26 cellular contexts compared by ENCODE assay signal in the genomic region with DNA sequence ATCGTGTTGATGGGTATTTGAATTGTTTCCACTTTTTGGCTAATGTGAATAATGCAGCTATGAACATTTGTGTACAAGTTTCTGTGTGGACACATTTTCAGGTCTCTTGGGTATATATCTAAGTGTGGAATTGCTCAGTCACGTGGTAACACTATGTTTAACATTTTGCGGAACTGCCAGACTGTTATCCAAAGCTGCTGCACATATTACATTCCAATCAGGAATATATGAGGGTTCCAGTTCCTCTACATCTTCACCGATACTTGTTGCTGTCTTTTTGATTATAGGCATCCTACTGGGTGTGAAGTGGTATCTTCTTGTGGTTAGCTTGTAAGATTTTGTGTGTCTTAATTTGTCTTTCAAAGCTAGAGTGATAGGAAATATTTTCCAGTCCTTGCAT. TPM values are rescaled to one million over a fixed set of nuclear protein-coding genes. Genes with fewer than 3 reads are reported as not detected.
DNase-seq lines count a peak whose midpoint lies in the region; ATAC-seq, FAIRE-seq and TF ChIP-seq lines count a peak whose summit lies in the region.
"Had no signal": no experiment of that assay in that cellular context is flagged by ENCODE, and none has a peak within 500 bp of the region (broad histone marks: within the 10 kb centered on the region; RNA-seq: fewer than 3 reads in every experiment).

No MANE protein-coding gene starts in this region.

- no peaks in the 10 kb centered on the region for H3K36me3 Mint-ChIP-seq in effector memory CD8-positive, alpha-beta T cell (ENCODE audit: insufficient read depth)
- H3K36me3 Mint-ChIP-seq in activated CD4-positive, alpha-beta memory T cell treated with anti-CD3 and anti-CD28 coated beads for 36 hours, result no peaks in the 10 kb centered on the region
- H3K36me3 Mint-ChIP-seq: T-cell had no signal

- H3F3A ChIP-seq in Loucy (ENCODE audit: low read depth), result peaks cover 3% of the 10 kb centered on the region; the same call in 1 of the 2 replicates

- H3K27ac Mint-ChIP-seq in effector memory CD8-positive, alpha-beta T cell, result peak overlapping the region in 1 of 2 donors; percentile 5
- no peak overlapping the region for H3K27ac Mint-ChIP-seq in activated CD4-positive, alpha-beta memory T cell treated with anti-CD3 and anti-CD28 coated beads for 36 hours
- H3K27ac Mint-ChIP-seq: activated CD4-positive, alpha-beta memory T cell treated with anti-CD3 and anti-CD28 coated beads, Interleukin-2, amount 10 ng/mL, durations not matched to agents 7 days and 5 days; activated naive CD4-positive, alpha-beta T cell treated with anti-CD3 and anti-CD28 coated beads, Interleukin-2, amount 10 ng/mL, durations not matched to agents 7 days and 5 days; activated T-helper 17 cell treated with anti-CD3 and anti-CD28 coated beads, Interleukin-2, amount 50 U/mL, for 72 hours had no signal

- H2AFZ ChIP-seq in DND-41 (ENCODE audit: low read depth, low read length), result no peak overlapping the region
- no peak overlapping the region for H2AFZ ChIP-seq in Loucy (ENCODE audit: low read length)

- POLR2A ChIA-PET in RWPE1 (lab: Yijun Ruan, JAX; ENCODE audit: low non-redundant PET), result no interaction called here
- POLR2A ChIA-PET in activated CD4-positive, alpha-beta memory T cell treated with anti-CD3 and anti-CD28 coated beads for 36 hours (lab: Charles Lee), result no interaction called here

- DNase-seq in DND-41 (no peak), RWPE1 (ENCODE audit: low spot score) (no peak), small intestine (no peak)
- DNase-seq in effector memory CD8-positive, alpha-beta T cell, result no peak
- DNase-seq in stimulated activated CD4-positive, alpha-beta T cell treated with anti-CD3 and anti-CD28 coated beads, Interleukin-4, amount 100 ng/mL, for 1 hour, result no peak
- no peak for DNase-seq in activated CD4-positive, alpha-beta memory T cell treated with anti-CD3 and anti-CD28 coated beads for 36 hours
- DNase-seq: activated CD4-positive, alpha-beta memory T cell treated with anti-CD3 and anti-CD28 coated beads, Interleukin-2, amount 10 ng/mL, durations not matched to agents 7 days and 5 days; activated CD4-positive, CD25-positive, alpha-beta regulatory T cell treated with anti-CD3 and anti-CD28 coated beads, Interleukin-2, amount 50 U/mL, for 72 hours; activated naive CD4-positive, alpha-beta T cell treated with anti-CD3 and anti-CD28 coated beads, Interleukin-2, amount 10 ng/mL, durations not matched to agents 7 days and 5 days; amniotic stem cell; NCI-H1105; NCI-H187 treated with DMSO at 0.1 percent for 48 hours; NCI-H2171; NCI-H510A; spleen; T-cell; transverse colon had no signal

- H3K27me3 ChIP-seq in DND-41 (ENCODE audit: insufficient read depth, low read length, poor library complexity), result no peaks in the 10 kb centered on the region
- H3K27me3 ChIP-seq in Loucy (ENCODE audit: insufficient read depth, low read length, poor library complexity, severe bottlenecking), result no peaks in the 10 kb centered on the region
- no peaks in the 10 kb centered on the region for H3K27me3 ChIP-seq in neutrophil
- no peaks in the 10 kb centered on the region for H3K27me3 ChIP-seq in small intestine (ENCODE audit: control insufficient read depth in 2 of 2, insufficient read depth in 2 of 2, low read length in 2 of 2)
- H3K27me3 ChIP-seq: BLaER1, right atrium auricular region, spleen, transverse colon had no signal

- H3K4me1 Mint-ChIP-seq in effector memory CD8-positive, alpha-beta T cell (ENCODE audit: low read depth in 2 of 2), result peaks cover 36 to 71% of the 10 kb centered on the region in 2 donors
- peaks cover 30% of the 10 kb centered on the region for H3K4me1 Mint-ChIP-seq in activated CD4-positive, alpha-beta memory T cell treated with anti-CD3 and anti-CD28 coated beads for 36 hours (ENCODE audit: low read depth)

- H3K9ac ChIP-seq in DND-41 (ENCODE audit: low read depth, low read length) (no peak overlapping the region), Loucy (ENCODE audit: low read depth, low read length, poor library complexity, severe bottlenecking) (no peak overlapping the region)
- H3K9ac ChIP-seq: BLaER1 had no signal

- peak; percentile 29; the same call in 1 of the 3 replicates for ATAC-seq in DND-41 (ENCODE audit: insufficient read depth, low read depth)
- ATAC-seq in effector memory CD8-positive, alpha-beta T cell (replicated peaks), result peak; percentile 47
- ATAC-seq: activated T-helper 17 cell treated with anti-CD3 and anti-CD28 coated beads, Interleukin-2, amount 50 U/mL, for 72 hours; HCT116; left lobe of liver; T-cell had no signal

- no peaks in the 10 kb centered on the region for H3K9me3 Mint-ChIP-seq in effector memory CD8-positive, alpha-beta T cell
- H3K9me3 Mint-ChIP-seq in activated CD4-positive, alpha-beta memory T cell treated with anti-CD3 and anti-CD28 coated beads for 36 hours, result no peaks in the 10 kb centered on the region
- H3K9me3 Mint-ChIP-seq: activated CD4-positive, alpha-beta memory T cell treated with anti-CD3 and anti-CD28 coated beads, Interleukin-2, amount 10 ng/mL, durations not matched to agents 7 days and 5 days; activated naive CD4-positive, alpha-beta T cell treated with anti-CD3 and anti-CD28 coated beads, Interleukin-2, amount 10 ng/mL, durations not matched to agents 7 days and 5 days; activated T-helper 17 cell treated with anti-CD3 and anti-CD28 coated beads, Interleukin-2, amount 50 U/mL, for 72 hours; T-cell had no signal

- H3K36me3 ChIP-seq in DND-41 (ENCODE audit: insufficient read depth, low read length), result no peaks in the 10 kb centered on the region
- no peaks in the 10 kb centered on the region; the same call in 1 of the 2 replicates for H3K36me3 ChIP-seq in Loucy (ENCODE audit: insufficient read depth, low read length)
- no peaks in the 10 kb centered on the region for H3K36me3 ChIP-seq in neutrophil
- no peaks in the 10 kb centered on the region for H3K36me3 ChIP-seq in small intestine (ENCODE audit: control insufficient read depth in 2 of 2, insufficient read depth in 2 of 2, low read length in 2 of 2)
- H3K36me3 ChIP-seq: BLaER1, right atrium auricular region, spleen, transverse colon had no signal

- H4K20me1 ChIP-seq in DND-41 (ENCODE audit: insufficient read depth, low read length), result peaks cover 7% of the 10 kb centered on the region
- H4K20me1 ChIP-seq in Loucy (ENCODE audit: insufficient read depth, low read length, poor library complexity, severe bottlenecking), result peaks cover 39% of the 10 kb centered on the region

- H3K79me2 ChIP-seq in DND-41 (ENCODE audit: insufficient read depth, low read length) (peaks cover 2% of the 10 kb centered on the region), Loucy (ENCODE audit: insufficient read depth, low read length) (peaks cover 54% of the 10 kb centered on the region)

- intact Hi-C loops in activated CD4-positive, alpha-beta memory T cell treated with anti-CD3 and anti-CD28 coated beads for 36 hours (cut with micrococcal nuclease), result loop anchor here (5.0 kb wide), 1 partner anchor 83 kb away; no protein-coding TSS in a partner anchor

- H3K4me3 ChIP-seq in DND-41 (ENCODE audit: low read depth in 1 of 2, low read length in 2 of 2), result no peak overlapping the region
- H3K4me3 ChIP-seq in Loucy (ENCODE audit: low read length, poor library complexity, severe bottlenecking), result no peak overlapping the region
- no peak overlapping the region for H3K4me3 ChIP-seq in neutrophil (ENCODE audit: low read depth in 1 of 2, low read length in 1 of 2)
- no peak overlapping the region for H3K4me3 ChIP-seq in small intestine (ENCODE audit: low read depth in 1 of 2, low read length in 2 of 2)
- H3K4me3 ChIP-seq: BLaER1, right atrium auricular region, spleen, transverse colon had no signal

- TF ChIP-seq CTCF in DND-41 (IDR thresholded peaks at IDR 0.05; ENCODE audit: borderline replicate concordance, extremely low read depth, low read length, poor library complexity, severe bottlenecking), result no peak
- no peak for TF ChIP-seq CTCF in Loucy (conservative IDR thresholded peaks at IDR 0.05; ENCODE audit: low read length)
- no peak for TF ChIP-seq CTCF in neutrophil (IDR thresholded peaks at IDR 0.05)
- no peak for TF ChIP-seq CTCF in RWPE1 (conservative IDR thresholded peaks at IDR 0.05; ENCODE audit: low read depth)

- H3K27me3 Mint-ChIP-seq in effector memory CD8-positive, alpha-beta T cell, result no peaks in the 10 kb centered on the region
- no peaks in the 10 kb centered on the region for H3K27me3 Mint-ChIP-seq in activated CD4-positive, alpha-beta memory T cell treated with anti-CD3 and anti-CD28 coated beads for 36 hours
- H3K27me3 Mint-ChIP-seq: activated CD4-positive, alpha-beta memory T cell treated with anti-CD3 and anti-CD28 coated beads, Interleukin-2, amount 10 ng/mL, durations not matched to agents 7 days and 5 days; activated naive CD4-positive, alpha-beta T cell treated with anti-CD3 and anti-CD28 coated beads, Interleukin-2, amount 10 ng/mL, durations not matched to agents 7 days and 5 days; activated T-helper 17 cell treated with anti-CD3 and anti-CD28 coated beads, Interleukin-2, amount 50 U/mL, for 72 hours; T-cell had no signal

- H3K9me3 ChIP-seq in DND-41 (ENCODE audit: insufficient read depth, low read length, severe bottlenecking), result no peaks in the 10 kb centered on the region
- no peaks in the 10 kb centered on the region for H3K9me3 ChIP-seq in Loucy (ENCODE audit: insufficient read depth, low read depth, low read length)
- H3K9me3 ChIP-seq in neutrophil, result no peaks in the 10 kb centered on the region
- no peaks in the 10 kb centered on the region for H3K9me3 ChIP-seq in small intestine (ENCODE audit: control insufficient read depth, low read depth)
- H3K9me3 ChIP-seq: BLaER1, right atrium auricular region, spleen, transverse colon had no signal

- H3K9me2 ChIP-seq in Loucy (replicated peaks; ENCODE audit: low read depth, low read length), result no peaks in the 10 kb centered on the region

- CTCF ChIA-PET in RWPE1 (lab: Yijun Ruan, JAX), result interaction anchor here (0.6 kb wide), 2 partner anchors 216 to 1225 kb away, joined by 3 read pairs; no protein-coding TSS in a partner anchor
- CTCF ChIA-PET in activated CD4-positive, alpha-beta memory T cell treated with anti-CD3 and anti-CD28 coated beads for 36 hours (lab: Charles Lee), result interaction anchor here (0.6 to 1.7 kb wide), 3 partner anchors 33 to 176 kb away, joined by 3 to 5 read pairs (median 4); no protein-coding TSS in a partner anchor

- 0 out of 2 replicates have a peak, but pooled peaks cover 6% of the 10 kb centered on the region for H3K4me1 ChIP-seq in DND-41 (ENCODE audit: insufficient read depth, low read length)
- H3K4me1 ChIP-seq in Loucy (ENCODE audit: insufficient read depth, low read length, poor library complexity, severe bottlenecking), result peaks cover 67% of the 10 kb centered on the region
- peaks cover 84 to 86% of the 10 kb centered on the region in 2 experiments for H3K4me1 ChIP-seq in neutrophil (ENCODE audit: control insufficient read depth in 1 of 2, insufficient read depth in 1 of 2, low read depth in 1 of 2, low read length in 1 of 2)
- H3K4me1 ChIP-seq in small intestine (ENCODE audit: control insufficient read depth in 2 of 2, insufficient read depth in 1 of 2, low read depth in 1 of 2, low read length in 1 of 2), result peaks cover 1 to 14% of the 10 kb centered on the region in 2 donors

- H3K4me2 ChIP-seq in DND-41 (ENCODE audit: insufficient read depth, low read length), result no peak overlapping the region
- peak overlapping the region; percentile 45 for H3K4me2 ChIP-seq in Loucy (ENCODE audit: low read depth, low read length, poor library complexity, severe bottlenecking)
- H3K4me2 ChIP-seq: BLaER1 had no signal

- H3K4me3 Mint-ChIP-seq in effector memory CD8-positive, alpha-beta T cell, result peak overlapping the region in 1 of 2 donors; percentile 3
- no peak overlapping the region for H3K4me3 Mint-ChIP-seq in activated CD4-positive, alpha-beta memory T cell treated with anti-CD3 and anti-CD28 coated beads for 36 hours
- H3K4me3 Mint-ChIP-seq: activated CD4-positive, alpha-beta memory T cell treated with anti-CD3 and anti-CD28 coated beads, Interleukin-2, amount 10 ng/mL, durations not matched to agents 7 days and 5 days; activated naive CD4-positive, alpha-beta T cell treated with anti-CD3 and anti-CD28 coated beads, Interleukin-2, amount 10 ng/mL, durations not matched to agents 7 days and 5 days; activated T-helper 17 cell treated with anti-CD3 and anti-CD28 coated beads, Interleukin-2, amount 50 U/mL, for 72 hours; T-cell had no signal

- WGBS in small intestine, 3 donors, result 65 to 88% (median 87%) methylated on average over 4 of the region's 4 CpGs

- H3K27ac ChIP-seq in DND-41 (ENCODE audit: low read length) (no peak overlapping the region), neutrophil (peak overlapping the region; percentile 77), RWPE1 (no peak overlapping the region), small intestine (ENCODE audit: low read depth in 1 of 2, low read length in 1 of 2) (no peak overlapping the region)
- H3K27ac ChIP-seq: BLaER1, right atrium auricular region, transverse colon had no signal

- FAIRE-seq in small intestine (lab: Jason Lieb, UNC), result no peak
- FAIRE-seq: islet of Langerhans, TTC549 had no signal

RNA-seq across cellular contexts. Expression of a gene that starts 6.8 kb away (rescaled TPM):
- polyA plus RNA-seq in small intestine, result 10 to 100 TPM; 14.3 to 27.8 (median 15.9) TPM
- total RNA-seq in activated CD4-positive, alpha-beta memory T cell treated with anti-CD3 and anti-CD28 coated beads for 36 hours, result 10 to 100 TPM in 1 of 2 experiments, 1 to 10 TPM in 1; 9.6 to 12.1 TPM
